ENCODE assay signal across 25 cellular contexts in the genomic region with DNA sequence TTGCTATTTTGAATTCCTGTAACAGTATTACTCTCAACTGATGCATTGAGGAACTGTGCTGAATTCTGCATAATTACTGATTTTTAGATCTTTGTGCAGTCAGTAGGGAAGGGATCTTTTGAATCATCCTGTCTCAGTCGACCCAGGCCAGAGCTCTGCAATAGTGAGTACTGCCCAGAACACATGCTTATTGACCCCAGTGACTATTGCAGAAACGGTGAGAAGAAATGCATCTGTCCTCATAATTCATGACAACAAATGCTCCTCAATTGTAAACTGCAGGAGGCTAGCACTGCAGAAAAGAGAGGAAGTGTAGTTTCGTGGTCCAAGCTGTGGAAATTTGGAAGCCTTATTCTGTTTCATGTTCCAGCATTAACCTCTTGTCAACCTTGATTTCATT. TPM values are rescaled to one million over a fixed set of nuclear protein-coding genes. Genes with fewer than 3 reads are reported as not detected.
"Had no signal": no experiment of that assay in that cellular context is flagged by ENCODE, and none has a peak within 500 bp of the region (broad histone marks: within the 10 kb centered on the region; RNA-seq: fewer than 3 reads in every experiment).

No MANE protein-coding gene starts in this region.

- H3K27me3 ChIP-seq: Peyer's patch had no signal

- ATAC-seq: PC-3 had no signal

- H3K4me1 ChIP-seq: Peyer's patch, SJSA1 had no signal

- H3K4me3 ChIP-seq: Peyer's patch, SJSA1, SK-N-MC had no signal

- H3K36me3 ChIP-seq: Peyer's patch, SJSA1 had no signal

- H3K27ac ChIP-seq: Peyer's patch, SJSA1, SK-N-MC had no signal

- DNase-seq: KBM-7, MV-4-11, NCI-H1048, NCI-H1105, NCI-H1417, NCI-H1436 treated with DMSO at 0.1 percent for 48 hours, NCI-H1694, NCI-H187 treated with DMSO at 0.1 percent for 48 hours, NCI-H2029 treated with DMSO at 0.1 percent for 48 hours, NCI-H2171 treated with DMSO at 0.1 percent for 48 hours, NCI-H345, NCI-H446 treated with DMSO at 0.1 percent for 48 hours, NCI-H524, NCI-H526 treated with DMSO at 0.1 percent for 48 hours, NCI-H774, PC-3, Peyer's patch, Right ventricle myocardium superior, SIG-M5, SW 1271 had no signal

- H3K9me3 ChIP-seq: Peyer's patch, SJSA1 had no signal

RNA-seq across cellular contexts. Expression of a gene that starts 19.6 kb away (rescaled TPM):
- total RNA-seq: HT-29, LHCN-M2, OCI-LY7, Peyer's patch, SJSA1 had no signal
